Comparison of ENCODE assay signal across 27 cellular contexts in the genomic region with DNA sequence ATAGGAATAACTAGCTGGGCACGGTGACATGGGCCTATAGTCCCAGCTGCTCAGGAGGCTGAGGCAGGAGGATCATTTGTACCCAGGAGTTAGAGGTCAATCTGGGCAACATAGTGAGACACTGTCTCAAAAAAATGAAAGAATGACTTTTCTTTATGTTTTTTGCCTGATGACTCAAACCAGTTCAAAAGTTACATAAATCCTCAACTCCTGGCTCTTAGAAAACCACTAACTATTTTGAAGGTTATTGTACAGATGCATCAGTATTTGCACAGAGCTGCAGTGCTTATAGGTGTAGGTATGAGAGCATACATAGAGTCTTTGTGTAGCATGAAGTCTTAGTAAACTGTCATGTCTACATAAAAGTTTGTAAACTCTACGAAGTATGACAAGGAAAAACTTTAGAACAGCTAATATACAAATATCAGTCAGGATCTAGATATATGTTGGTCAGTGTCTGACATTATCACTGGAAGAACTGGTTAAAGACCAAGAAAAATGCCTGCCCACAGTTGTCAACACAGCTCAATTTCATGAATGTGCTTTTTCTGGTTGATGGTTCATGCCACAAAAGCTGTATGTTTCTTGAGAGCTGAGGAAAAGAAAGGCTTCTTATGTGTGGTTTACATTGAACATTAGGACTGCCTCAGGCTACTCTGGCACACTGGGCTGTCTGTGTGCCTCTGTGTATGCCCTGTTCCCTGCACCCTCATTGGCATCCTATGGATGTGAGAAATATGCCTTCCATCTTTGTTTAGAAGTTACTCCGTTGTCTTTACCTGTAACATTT.
A peak's percentile ranks its signal among the peaks of the same experiment; 100 is the strongest.
DNase-seq lines count a peak whose midpoint lies in the region; FAIRE-seq and TF ChIP-seq lines count a peak whose summit lies in the region.
"Had no signal": no experiment of that assay in that cellular context is flagged by ENCODE, and none has a peak within 500 bp of the region (broad histone marks: within the 10 kb centered on the region; RNA-seq: fewer than 3 reads in every experiment).

No MANE protein-coding gene starts in this region.

- H3K4me3 Mint-ChIP-seq in astrocyte (ENCODE audit: unreplicated experiment) (no peak overlapping the region), type B pancreatic cell (no peak overlapping the region)
- H3K4me3 Mint-ChIP-seq: activated CD4-positive, alpha-beta memory T cell treated with anti-CD3 and anti-CD28 coated beads, Interleukin-2, amount 10 ng/mL, durations not matched to agents 7 days and 5 days; CD8-positive, alpha-beta T cell had no signal

- peak; percentile 4 for FAIRE-seq in HTR-8/SVneo (lab: Jason Lieb, UNC)
- FAIRE-seq in astrocyte (lab: Jason Lieb, UNC) = no peak
- FAIRE-seq: GM19239, islet of Langerhans had no signal

- peak overlapping the region; percentile 17 for H3K4me2 ChIP-seq in astrocyte (ENCODE audit: low read length)

- H3K4me1 ChIP-seq in astrocyte (ENCODE audit: insufficient read depth, low read length) = peaks cover 60% of the 10 kb centered on the region
- H3K4me1 ChIP-seq: testis had no signal

- H3K79me2 ChIP-seq in astrocyte (ENCODE audit: insufficient read depth, low read length) = no peaks in the 10 kb centered on the region

- peaks cover 38% of the 10 kb centered on the region for H3K4me1 Mint-ChIP-seq in astrocyte (ENCODE audit: low read depth, unreplicated experiment)
- H3K4me1 Mint-ChIP-seq in type B pancreatic cell (ENCODE audit: unreplicated experiment) = peaks cover 14% of the 10 kb centered on the region

- in situ Hi-C loops in KBM-7 (cut with MboI; ENCODE audit: low pct_unique_long_range_greater_than_20kb, low sequenced_read_pairs) = no loop called here

- H3K36me3 Mint-ChIP-seq in astrocyte (ENCODE audit: low read depth, unreplicated experiment) (peaks cover 9% of the 10 kb centered on the region), type B pancreatic cell (peaks cover 13% of the 10 kb centered on the region)

- no peaks in the 10 kb centered on the region for H4K20me1 ChIP-seq in astrocyte (ENCODE audit: insufficient read depth, low read length)

- H3K4me3 ChIP-seq in astrocyte (ENCODE audit: insufficient read depth, low read depth, low read length) (no peak overlapping the region), H7 (ENCODE audit: insufficient read depth, low read depth, low read length) (no peak overlapping the region)
- H3K4me3 ChIP-seq: gastroesophageal sphincter, mucosa of descending colon, testis had no signal

- H3K9ac ChIP-seq in astrocyte (ENCODE audit: low read length) = peak overlapping the region; percentile 66

- TF ChIP-seq CTCF in astrocyte (IDR thresholded peaks at IDR 0.05; ENCODE audit: insufficient read depth, low read depth, low read length) = no peak
- TF ChIP-seq CTCF in type B pancreatic cell (conservative IDR thresholded peaks at IDR 0.05) = no peak

- peaks cover 8% of the 10 kb centered on the region for H3K36me3 ChIP-seq in astrocyte (ENCODE audit: insufficient read depth, low read length)
- peaks cover 1% of the 10 kb centered on the region; the same call in 1 of the 2 replicates for H3K36me3 ChIP-seq in H7 (replicated peaks; ENCODE audit: control insufficient read depth, insufficient read depth, low read length)

- H3K27me3 Mint-ChIP-seq in astrocyte (ENCODE audit: low read depth, unreplicated experiment) (no peaks in the 10 kb centered on the region), type B pancreatic cell (no peaks in the 10 kb centered on the region)
- H3K27me3 Mint-ChIP-seq: activated CD4-positive, alpha-beta memory T cell treated with anti-CD3 and anti-CD28 coated beads, Interleukin-2, amount 10 ng/mL, durations not matched to agents 7 days and 5 days had no signal

- H3K27me3 ChIP-seq in astrocyte (ENCODE audit: insufficient read depth, low read length) (no peaks in the 10 kb centered on the region), H7 (ENCODE audit: control insufficient read depth, insufficient read depth, low read length) (no peaks in the 10 kb centered on the region)
- H3K27me3 ChIP-seq: gastroesophageal sphincter, testis had no signal

- H3K27ac Mint-ChIP-seq in astrocyte (ENCODE audit: unreplicated experiment) = no peak overlapping the region
- H3K27ac Mint-ChIP-seq in type B pancreatic cell = peak overlapping the region; percentile 30
- H3K27ac Mint-ChIP-seq: activated CD4-positive, alpha-beta memory T cell treated with anti-CD3 and anti-CD28 coated beads, Interleukin-2, amount 10 ng/mL, durations not matched to agents 7 days and 5 days; CD8-positive, alpha-beta T cell had no signal

- no peak overlapping the region for H2AFZ ChIP-seq in astrocyte (ENCODE audit: low read depth, low read length)

- DNase-seq in HTR-8/SVneo (ENCODE audit: insufficient read length, low spot score) (no peak), astrocyte (ENCODE audit: low read depth) (no peak), foreskin melanocyte (peak; percentile 98), type B pancreatic cell (ENCODE audit: extremely low spot score, unreplicated experiment) (no peak), KBM-7 (no peak), H7 (no peak), NCI-H1436 treated with DMSO at 0.1 percent for 48 hours (lab: John Stamatoyannopoulos, UW) (no peak)
- DNase-seq: activated CD4-positive, alpha-beta memory T cell treated with anti-CD3 and anti-CD28 coated beads, Interleukin-2, amount 10 ng/mL, durations not matched to agents 7 days and 5 days; activated naive CD4-positive, alpha-beta T cell treated with Interleukin-2 at 50 U/mL for 16 hours; activated T-cell treated with anti-CD3 and anti-CD28 coated beads, Interleukin-2, amount 50 U/mL, for 1 hour; AML-193; amygdala; CD8-positive, alpha-beta T cell; effector CD4-positive, alpha-beta T cell; erythroblast; hypothalamus; left ventricle myocardium superior; MM.1S; mucosa of descending colon; NCI-H1417 treated with DMSO at 0.1 percent for 48 hours; NCI-H524 treated with DMSO at 0.1 percent for 48 hours; stimulated activated CD4-positive, alpha-beta T cell treated with anti-CD3 and anti-CD28 coated beads, Interleukin-4, amount 100 ng/mL, for 1 hour; stimulated activated naive CD4-positive, alpha-beta T cell; testis had no signal

- no peaks in the 10 kb centered on the region for H3K9me3 ChIP-seq in astrocyte (ENCODE audit: insufficient read depth, low read depth, low read length)
- H3K9me3 ChIP-seq: gastroesophageal sphincter, mucosa of descending colon, testis had no signal

- H3K27ac ChIP-seq in astrocyte (ENCODE audit: low read depth, low read length) = peak overlapping the region; percentile 86
- H3K27ac ChIP-seq: gastroesophageal sphincter had no signal

- H3K9me3 Mint-ChIP-seq in astrocyte (ENCODE audit: unreplicated experiment) (no peaks in the 10 kb centered on the region), type B pancreatic cell (no peaks in the 10 kb centered on the region)
- H3K9me3 Mint-ChIP-seq: activated CD4-positive, alpha-beta memory T cell treated with anti-CD3 and anti-CD28 coated beads, Interleukin-2, amount 10 ng/mL, durations not matched to agents 7 days and 5 days; CD8-positive, alpha-beta T cell had no signal
